Comparison of ENCODE assay signal across 9 cellular contexts in genomic region chr11:108025387-108026080, GRCh38. TPM values are rescaled to one million over a fixed set of nuclear protein-coding genes. Genes with fewer than 3 reads are reported as not detected.
DNase-seq lines count a peak whose midpoint lies in the region; ATAC-seq, FAIRE-seq and TF ChIP-seq lines count a peak whose summit lies in the region.
"Had no signal": no experiment of that assay in that cellular context is flagged by ENCODE, and none has a peak within 500 bp of the region (broad histone marks: within the 10 kb centered on the region; RNA-seq: fewer than 3 reads in every experiment).

No MANE protein-coding gene starts in this region.

- no peak for FAIRE-seq in RCC 7860 (lab: Jason Lieb, UNC)

- TF ChIP-seq CTCF in tibial artery (IDR thresholded peaks at IDR 0.05), result no peak

- intact Hi-C loops in tibial artery (cut with DNase I; ENCODE audit: low total_unique reads), result no loop called here

- H3K27me3 ChIP-seq in tibial artery, result no peaks in the 10 kb centered on the region

- H3K4me3 ChIP-seq in mesodermal cell (ENCODE audit: extremely low read depth, insufficient read depth, low read length, poor library complexity, severe bottlenecking) (no peak overlapping the region), tibial artery (no peak overlapping the region)

- peak; percentile 86 for ATAC-seq in GM18499 (IDR thresholded peaks at IDR 0.05; ENCODE audit: insufficient read depth, unreplicated experiment)
- ATAC-seq in GM21447 (IDR thresholded peaks at IDR 0.05; ENCODE audit: unreplicated experiment), result peak; percentile 94
- ATAC-seq in HG03432 (IDR thresholded peaks at IDR 0.05; ENCODE audit: unreplicated experiment), result peak; percentile 97

- 93 to 100% methylated on average over 1 to 3 of the region's 5 CpGs for WGBS in mesodermal cell (ENCODE audit: insufficient coverage in 2 of 2), 2 experiments

- DNase-seq in nucleus accumbens (lab: John Stamatoyannopoulos, UW), result no peak
- DNase-seq in RCC 7860 (ENCODE audit: low spot score), result no peak
- no peak for DNase-seq in EL
- DNase-seq in tibial artery, result no peak
- DNase-seq: activated gamma-delta T cell had no signal

- H3K4me1 ChIP-seq in mesodermal cell (ENCODE audit: control insufficient read depth, insufficient read depth, low read length, poor library complexity, severe bottlenecking) (peaks cover 8% of the 10 kb centered on the region), tibial artery (peaks cover 0 to 6% (median 2%) of the 10 kb centered on the region in 4 donors)

- H3K36me3 ChIP-seq in mesodermal cell (ENCODE audit: control insufficient read depth, insufficient read depth, low read length) (peaks cover 4% of the 10 kb centered on the region), tibial artery (no peaks in the 10 kb centered on the region)

- H3K9me3 ChIP-seq in mesodermal cell (ENCODE audit: control insufficient read depth, low read length) (no peaks in the 10 kb centered on the region), tibial artery (no peaks in the 10 kb centered on the region)

- H3K27ac ChIP-seq in mesodermal cell (ENCODE audit: low read depth, low read length, severe bottlenecking) (peak overlapping the region; percentile 41), tibial artery (no peak overlapping the region)

RNA-seq across cellular contexts. Expression of gene CUL5, which starts 16.8 kb away (rescaled TPM):
- polyA plus RNA-seq in mesodermal cell (2013, experiment 1 of 2), result 21.2 TPM
- 25.7 TPM for polyA plus RNA-seq in mesodermal cell (2013, experiment 2 of 2)
